15 cellular contexts compared by ENCODE assay signal in genomic region chr6:38336922-38337321, GRCh38.
DNase-seq lines count a peak whose midpoint lies in the region; TF ChIP-seq lines count a peak whose summit lies in the region.
"Had no signal": no experiment of that assay in that cellular context is flagged by ENCODE, and none has a peak within 500 bp of the region (broad histone marks: within the 10 kb centered on the region; RNA-seq: fewer than 3 reads in every experiment).

No MANE protein-coding gene starts in this region.

- peaks cover 22% of the 10 kb centered on the region for H3K9me3 Mint-ChIP-seq in Caco-2 (ENCODE audit: unreplicated experiment)
- H3K9me3 Mint-ChIP-seq in HFFc6, result peaks cover 7% of the 10 kb centered on the region
- H3K9me3 Mint-ChIP-seq in chondrocyte (ENCODE audit: low read depth), result peaks cover 7% of the 10 kb centered on the region

- H3K9me3 ChIP-seq in Caco-2 (no peaks in the 10 kb centered on the region), mesenchymal stem cell (ENCODE audit: control insufficient read depth, low read length) (no peaks in the 10 kb centered on the region)

- in situ Hi-C loops in GM13977 (cut with MboI; ENCODE audit: low pct_unique_long_range_greater_than_20kb, low sequenced_read_pairs, unreplicated experiment), result no loop called here

- POLR2A ChIA-PET in Caco-2 (lab: Charles Lee), result no interaction called here

- H3K4me1 ChIP-seq in Caco-2 (no peaks in the 10 kb centered on the region), mesenchymal stem cell (ENCODE audit: control insufficient read depth, insufficient read depth, low read depth, low read length) (peaks cover 3% of the 10 kb centered on the region)

- H3K4me3 ChIP-seq in Caco-2 (ENCODE audit: low read depth, low read length) (no peak overlapping the region), mesenchymal stem cell (ENCODE audit: insufficient read depth in 1 of 2, low read depth in 1 of 2, low read length in 2 of 2) (no peak overlapping the region)

- no peak overlapping the region for H3K9ac ChIP-seq in mesenchymal stem cell (ENCODE audit: low read length)

- no peak overlapping the region for H3K27ac ChIP-seq in mesenchymal stem cell (ENCODE audit: low read length, poor library complexity, severe bottlenecking)

- no peak overlapping the region for H2BK5ac ChIP-seq in mesenchymal stem cell (ENCODE audit: low read depth, low read length, poor library complexity, severe bottlenecking)

- no peak overlapping the region for H2AFZ ChIP-seq in mesenchymal stem cell (ENCODE audit: low read depth, low read length)

- H3K14ac ChIP-seq in mesenchymal stem cell (ENCODE audit: low read length in 2 of 2), result no peak overlapping the region

- BruUV-seq in Caco-2 (replicated peaks; lab: Mats Ljungman, UMichigan), result no TSS peak

- no peaks in the 10 kb centered on the region for H3K27me3 ChIP-seq in Caco-2 (replicated peaks; ENCODE audit: control insufficient read depth, insufficient read depth, low read length)
- no peaks in the 10 kb centered on the region for H3K27me3 ChIP-seq in mesenchymal stem cell (ENCODE audit: control insufficient read depth in 1 of 2, insufficient read depth in 1 of 2, low read length in 2 of 2)

- DNase-seq in Caco-2 (no peak), HFFc6 (no peak), chondrocyte (ENCODE audit: low spot score) (no peak), mesenchymal stem cell (no peak), SKM-1 (lab: John Stamatoyannopoulos, UW; ENCODE audit: unreplicated experiment) (no peak), NCI-H524 (lab: John Stamatoyannopoulos, UW) (no peak), GM13977 (ENCODE audit: low spot score) (no peak), cerebellar cortex (ENCODE audit: low spot score) (no peak)
- DNase-seq: C1 segment of cervical spinal cord; CD4-positive, alpha-beta T cell; DMS153; DMS79 treated with DMSO at 0.1 percent for 48 hours; EL had no signal

- H3K27me3 Mint-ChIP-seq in Caco-2 (ENCODE audit: insufficient read depth, unreplicated experiment), result no peaks in the 10 kb centered on the region
- H3K27me3 Mint-ChIP-seq in HFFc6 (ENCODE audit: insufficient read depth), result no peaks in the 10 kb centered on the region
- no peaks in the 10 kb centered on the region for H3K27me3 Mint-ChIP-seq in chondrocyte (ENCODE audit: low read depth)
- H3K27me3 Mint-ChIP-seq: B cell; CD4-positive, alpha-beta T cell; IgD-negative memory B cell had no signal

- H3K4me1 Mint-ChIP-seq in Caco-2 (ENCODE audit: low read depth, unreplicated experiment) (no peaks in the 10 kb centered on the region), HFFc6 (ENCODE audit: low read depth) (peaks cover 40% of the 10 kb centered on the region), chondrocyte (ENCODE audit: low read depth) (peaks cover 38% of the 10 kb centered on the region)

- H3K4ac ChIP-seq in mesenchymal stem cell (ENCODE audit: low read depth in 1 of 2, low read length in 2 of 2), result no peak overlapping the region

- peaks cover 6% of the 10 kb centered on the region for H3K36me3 Mint-ChIP-seq in Caco-2 (ENCODE audit: insufficient read depth, unreplicated experiment)
- H3K36me3 Mint-ChIP-seq in HFFc6 (ENCODE audit: low read depth), result peaks cover 9% of the 10 kb centered on the region
- H3K36me3 Mint-ChIP-seq in chondrocyte (ENCODE audit: low read depth), result peaks cover 7% of the 10 kb centered on the region

- H3K4me2 ChIP-seq in mesenchymal stem cell (ENCODE audit: low read length, poor library complexity, severe bottlenecking), result no peak overlapping the region

- 88% methylated on average over 1 of the region's 1 CpG for WGBS in mesenchymal stem cell

- no peak for TF ChIP-seq CTCF in Caco-2 (IDR thresholded peaks at IDR 0.05; ENCODE audit: insufficient read depth in 1 of 2, low read depth in 1 of 2, low read length in 1 of 2, severe bottlenecking in 1 of 2, unreplicated experiment in 1 of 2)
- no peak for TF ChIP-seq CTCF in HFFc6 (IDR thresholded peaks at IDR 0.05)
- TF ChIP-seq CTCF in chondrocyte (IDR thresholded peaks at IDR 0.05), result peak; percentile 13
- no peak for TF ChIP-seq CTCF in GM13977 (IDR thresholded peaks at IDR 0.05; ENCODE audit: extremely low read depth, insufficient read depth, missing control alignments)

- H2BK15ac ChIP-seq in mesenchymal stem cell (ENCODE audit: low read depth, poor library complexity, severe bottlenecking), result no peak overlapping the region

- peak overlapping the region in 1 of 2 experiments; percentile 22 for H3K18ac ChIP-seq in mesenchymal stem cell (ENCODE audit: low read depth in 1 of 2, low read length in 2 of 2)

- H2BK12ac ChIP-seq in mesenchymal stem cell (ENCODE audit: low read length in 2 of 2), result no peak overlapping the region

- H2BK120ac ChIP-seq in mesenchymal stem cell (ENCODE audit: low read depth, low read length), result no peak overlapping the region

- intact Hi-C loops in Caco-2 (cut with micrococcal nuclease; ENCODE audit: unreplicated experiment), result no loop called here

- CTCF ChIA-PET in Caco-2 (lab: Charles Lee), result no interaction called here

- H3K36me3 ChIP-seq in Caco-2 (ENCODE audit: control insufficient read depth, insufficient read depth, low read length), result no peaks in the 10 kb centered on the region
- H3K36me3 ChIP-seq in mesenchymal stem cell (ENCODE audit: control insufficient read depth in 1 of 2, insufficient read depth in 2 of 2, low read depth in 1 of 2, low read length in 2 of 2), result no peaks in the 10 kb centered on the region

- no peak overlapping the region for H3K23ac ChIP-seq in mesenchymal stem cell (ENCODE audit: low read length in 2 of 2)

- no peak overlapping the region for H3K4me3 Mint-ChIP-seq in Caco-2 (ENCODE audit: unreplicated experiment)
- no peak overlapping the region for H3K4me3 Mint-ChIP-seq in HFFc6
- H3K4me3 Mint-ChIP-seq in chondrocyte (ENCODE audit: unreplicated experiment), result no peak overlapping the region
- H3K4me3 Mint-ChIP-seq: B cell; CD4-positive, alpha-beta T cell; IgD-negative memory B cell had no signal

- H2AK5ac ChIP-seq in mesenchymal stem cell (ENCODE audit: low read length, severe bottlenecking), result peak overlapping the region; percentile 44

- H4K8ac ChIP-seq in mesenchymal stem cell (ENCODE audit: low read length), result no peak overlapping the region

- no peak overlapping the region for H4K91ac ChIP-seq in mesenchymal stem cell (ENCODE audit: low read length)

- peak overlapping the region; percentile 38 for H3K27ac Mint-ChIP-seq in Caco-2 (ENCODE audit: unreplicated experiment)
- peak overlapping the region; percentile 77 for H3K27ac Mint-ChIP-seq in HFFc6
- peak overlapping the region; percentile 99 for H3K27ac Mint-ChIP-seq in chondrocyte (ENCODE audit: unreplicated experiment)
- H3K27ac Mint-ChIP-seq: B cell; CD4-positive, alpha-beta T cell had no signal

- H3K79me1 ChIP-seq in mesenchymal stem cell (replicated peaks; ENCODE audit: low read length, poor library complexity, severe bottlenecking), result peaks cover 4% of the 10 kb centered on the region

Comparison
In these comparisons a context has a peak if more than half of its experiments do, and no peak if none do; other contexts are left out.
1. H3K27ac Mint-ChIP-seq: peak in every context shown above with its lines; median percentile 99 in chondrocyte; 77 in HFFc6; 38 in Caco-2.